20 cellular contexts compared by ENCODE assay signal in the genomic region with DNA sequence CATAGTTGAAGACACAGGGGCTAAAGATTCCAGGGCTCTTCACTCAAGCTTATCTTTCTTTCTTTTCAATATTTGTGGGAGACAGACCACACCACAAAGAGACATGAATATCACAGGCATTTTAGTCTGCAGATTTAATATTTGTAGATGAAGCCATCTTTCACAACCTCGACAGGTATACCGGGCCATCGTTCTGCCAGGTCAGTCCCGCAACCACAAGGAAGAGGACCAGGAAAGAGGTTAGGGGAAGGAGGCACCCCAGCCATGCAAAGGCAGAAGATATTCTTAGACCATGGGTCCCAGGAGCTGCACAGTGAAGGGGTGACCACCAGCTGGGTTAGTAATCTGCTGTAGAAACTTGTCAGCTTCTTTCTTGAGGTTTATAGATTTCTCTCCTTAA.
DNase-seq lines count a peak whose midpoint lies in the region; ATAC-seq and TF ChIP-seq lines count a peak whose summit lies in the region.
"Had no signal": no experiment of that assay in that cellular context is flagged by ENCODE, and none has a peak within 500 bp of the region (broad histone marks: within the 10 kb centered on the region; RNA-seq: fewer than 3 reads in every experiment).

No MANE protein-coding gene starts in this region.

- ATAC-seq in DND-41 (ENCODE audit: insufficient read depth, low read depth), result no peak
- no peak for ATAC-seq in HG03045 (IDR thresholded peaks at IDR 0.05; ENCODE audit: unreplicated experiment)
- ATAC-seq: foreskin keratinocyte; Panc1; stimulated activated memory B cell treated with anti-CD40 and anti-IgM and Interleukin-4, amounts not matched to agents 10 μg/mL and 1 μg/mL and 100 μg/mL, for 72 hours had no signal

- H3K27me3 ChIP-seq in DND-41 (ENCODE audit: insufficient read depth, low read length, poor library complexity) (no peaks in the 10 kb centered on the region), neutrophil (no peaks in the 10 kb centered on the region)
- H3K27me3 ChIP-seq: foreskin keratinocyte, tibial nerve had no signal

- H3K4me1 ChIP-seq in DND-41 (ENCODE audit: insufficient read depth, low read length) (peaks cover 46% of the 10 kb centered on the region), neutrophil (ENCODE audit: control insufficient read depth in 1 of 2, insufficient read depth in 1 of 2, low read depth in 1 of 2, low read length in 1 of 2) (peaks cover 56 to 58% of the 10 kb centered on the region in 2 experiments)
- H3K4me1 ChIP-seq: Caco-2 had no signal

- H4K20me1 ChIP-seq in DND-41 (ENCODE audit: insufficient read depth, low read length), result no peaks in the 10 kb centered on the region

- peaks cover 48% of the 10 kb centered on the region for H3K4me1 Mint-ChIP-seq in activated naive CD4-positive, alpha-beta T cell treated with anti-CD3 and anti-CD28 coated beads for 36 hours (ENCODE audit: low read depth)
- peaks cover 58% of the 10 kb centered on the region for H3K4me1 Mint-ChIP-seq in activated T-helper 2 cell treated with anti-CD3 and anti-CD28 coated beads, Interferon-gamma antibody, Interleukin-2, Interleukin-4, amounts not matched to agents 10 μg/mL and 5 μg/mL and 100 μg/mL, durations not matched to agents 14 hours and 24 hours and 36 hours (ENCODE audit: low read depth)
- H3K4me1 Mint-ChIP-seq: stimulated activated memory B cell treated with anti-CD40 and anti-IgM and Interleukin-4, amounts not matched to agents 10 μg/mL and 1 μg/mL and 100 μg/mL, for 72 hours had no signal

- H3K27ac ChIP-seq in DND-41 (ENCODE audit: low read length) (peak overlapping the region; percentile 77), neutrophil (peak overlapping the region; percentile 82)
- H3K27ac ChIP-seq: coronary artery, foreskin keratinocyte had no signal

- no peaks in the 10 kb centered on the region for H3K27me3 Mint-ChIP-seq in activated naive CD4-positive, alpha-beta T cell treated with anti-CD3 and anti-CD28 coated beads for 36 hours (ENCODE audit: low read depth)
- no peaks in the 10 kb centered on the region for H3K27me3 Mint-ChIP-seq in activated T-helper 2 cell treated with anti-CD3 and anti-CD28 coated beads, Interferon-gamma antibody, Interleukin-2, Interleukin-4, amounts not matched to agents 10 μg/mL and 5 μg/mL and 100 μg/mL, durations not matched to agents 14 hours and 24 hours and 36 hours (ENCODE audit: low read depth)
- H3K27me3 Mint-ChIP-seq: activated naive CD4-positive, alpha-beta T cell treated with anti-CD3 and anti-CD28 coated beads, Interleukin-2, amount 50 U/mL, for 24 hours had no signal

- peak overlapping the region; percentile 96 for H3K27ac Mint-ChIP-seq in activated naive CD4-positive, alpha-beta T cell treated with anti-CD3 and anti-CD28 coated beads for 36 hours
- peak overlapping the region; percentile 97 for H3K27ac Mint-ChIP-seq in activated T-helper 2 cell treated with anti-CD3 and anti-CD28 coated beads, Interferon-gamma antibody, Interleukin-2, Interleukin-4, amounts not matched to agents 10 μg/mL and 5 μg/mL and 100 μg/mL, durations not matched to agents 14 hours and 24 hours and 36 hours
- H3K27ac Mint-ChIP-seq: brain; stimulated activated memory B cell treated with anti-CD40 and anti-IgM and Interleukin-4, amounts not matched to agents 10 μg/mL and 1 μg/mL and 100 μg/mL, for 72 hours had no signal

- TF ChIP-seq CTCF in DND-41 (IDR thresholded peaks at IDR 0.05; ENCODE audit: borderline replicate concordance, extremely low read depth, low read length, poor library complexity, severe bottlenecking), result no peak
- no peak for TF ChIP-seq CTCF in neutrophil (IDR thresholded peaks at IDR 0.05)

- H3K4me3 ChIP-seq in DND-41 (ENCODE audit: low read depth in 1 of 2, low read length in 2 of 2), result no peak overlapping the region
- H3K4me3 ChIP-seq in neutrophil (ENCODE audit: low read depth in 1 of 2, low read length in 1 of 2), result peak overlapping the region in 1 of 2 experiments; percentile 20
- H3K4me3 ChIP-seq: coronary artery, tibial nerve had no signal

- H2AFZ ChIP-seq in DND-41 (ENCODE audit: low read depth, low read length), result no peak overlapping the region

- H3K9ac ChIP-seq in DND-41 (ENCODE audit: low read depth, low read length), result peak overlapping the region; percentile 24; the same call in 1 of the 2 replicates

- H3K36me3 ChIP-seq in DND-41 (ENCODE audit: insufficient read depth, low read length) (peaks cover 34% of the 10 kb centered on the region), neutrophil (no peaks in the 10 kb centered on the region)
- H3K36me3 ChIP-seq: tibial nerve had no signal

- H3K4me3 Mint-ChIP-seq in activated naive CD4-positive, alpha-beta T cell treated with anti-CD3 and anti-CD28 coated beads for 36 hours, result no peak overlapping the region
- H3K4me3 Mint-ChIP-seq in activated T-helper 2 cell treated with anti-CD3 and anti-CD28 coated beads, Interferon-gamma antibody, Interleukin-2, Interleukin-4, amounts not matched to agents 10 μg/mL and 5 μg/mL and 100 μg/mL, durations not matched to agents 14 hours and 24 hours and 36 hours (ENCODE audit: low read depth), result no peak overlapping the region
- H3K4me3 Mint-ChIP-seq: brain; stimulated activated memory B cell treated with anti-CD40 and anti-IgM and Interleukin-4, amounts not matched to agents 10 μg/mL and 1 μg/mL and 100 μg/mL, for 72 hours had no signal

- peaks cover 45% of the 10 kb centered on the region for H3K79me2 ChIP-seq in DND-41 (ENCODE audit: insufficient read depth, low read length)

- peaks cover 3% of the 10 kb centered on the region for H3K9me3 Mint-ChIP-seq in activated naive CD4-positive, alpha-beta T cell treated with anti-CD3 and anti-CD28 coated beads for 36 hours
- H3K9me3 Mint-ChIP-seq in activated T-helper 2 cell treated with anti-CD3 and anti-CD28 coated beads, Interferon-gamma antibody, Interleukin-2, Interleukin-4, amounts not matched to agents 10 μg/mL and 5 μg/mL and 100 μg/mL, durations not matched to agents 14 hours and 24 hours and 36 hours, result peaks cover under 1% of the 10 kb centered on the region
- H3K9me3 Mint-ChIP-seq: activated naive CD4-positive, alpha-beta T cell treated with anti-CD3 and anti-CD28 coated beads, Interleukin-2, amount 50 U/mL, for 24 hours; brain; stimulated activated memory B cell treated with anti-CD40 and anti-IgM and Interleukin-4, amounts not matched to agents 10 μg/mL and 1 μg/mL and 100 μg/mL, for 72 hours had no signal

- no peak overlapping the region for H3K4me2 ChIP-seq in DND-41 (ENCODE audit: insufficient read depth, low read length)

- DNase-seq in activated naive CD4-positive, alpha-beta T cell treated with anti-CD3 and anti-CD28 coated beads for 36 hours, result no peak
- no peak for DNase-seq in activated naive CD4-positive, alpha-beta T cell treated with Interleukin-2 at 50 U/mL for 16 hours
- no peak for DNase-seq in DND-41
- DNase-seq in activated T-helper 2 cell treated with anti-CD3 and anti-CD28 coated beads, Interferon-gamma antibody, Interleukin-2, Interleukin-4, amounts not matched to agents 10 μg/mL and 5 μg/mL and 100 μg/mL, durations not matched to agents 14 hours and 24 hours and 36 hours (ENCODE audit: low spot score), result no peak
- DNase-seq in SW480 (ENCODE audit: low spot score), result no peak
- DNase-seq in SIG-M5 (lab: John Stamatoyannopoulos, UW), result no peak
- DNase-seq: Caco-2, foreskin keratinocyte, IMR-90, midbrain, NCI-H187, NCI-H345 had no signal

- CTCF ChIA-PET in activated naive CD4-positive, alpha-beta T cell treated with anti-CD3 and anti-CD28 coated beads for 36 hours (lab: Charles Lee), result interaction anchor here (0.7 to 1.2 kb wide), 2 partner anchors 58 to 85 kb away, joined by 3 read pairs; no protein-coding TSS in a partner anchor

- H3K36me3 Mint-ChIP-seq in activated naive CD4-positive, alpha-beta T cell treated with anti-CD3 and anti-CD28 coated beads for 36 hours (ENCODE audit: low read depth), result peaks cover 67% of the 10 kb centered on the region
- H3K36me3 Mint-ChIP-seq in activated T-helper 2 cell treated with anti-CD3 and anti-CD28 coated beads, Interferon-gamma antibody, Interleukin-2, Interleukin-4, amounts not matched to agents 10 μg/mL and 5 μg/mL and 100 μg/mL, durations not matched to agents 14 hours and 24 hours and 36 hours (ENCODE audit: low read depth), result peaks cover 62% of the 10 kb centered on the region
- H3K36me3 Mint-ChIP-seq: activated naive CD4-positive, alpha-beta T cell treated with anti-CD3 and anti-CD28 coated beads, Interleukin-2, amount 50 U/mL, for 24 hours; brain; stimulated activated memory B cell treated with anti-CD40 and anti-IgM and Interleukin-4, amounts not matched to agents 10 μg/mL and 1 μg/mL and 100 μg/mL, for 72 hours had no signal

- intact Hi-C loops in activated naive CD4-positive, alpha-beta T cell treated with anti-CD3 and anti-CD28 coated beads for 36 hours (cut with micrococcal nuclease), result loop anchor here (1.0 to 10.0 kb wide), 5 partner anchors 19 to 757 kb away; a partner anchor contains a TSS
- intact Hi-C loops in activated T-helper 2 cell treated with anti-CD3 and anti-CD28 coated beads, Interferon-gamma antibody, Interleukin-2, Interleukin-4, amounts not matched to agents 10 μg/mL and 5 μg/mL and 100 μg/mL, durations not matched to agents 14 hours and 24 hours and 36 hours (cut with micrococcal nuclease), result loop anchor here (1.0 to 10.0 kb wide), 5 partner anchors 15 to 977 kb away; no protein-coding TSS in a partner anchor

- H3K9me3 ChIP-seq in DND-41 (ENCODE audit: insufficient read depth, low read length, severe bottlenecking), result no peaks in the 10 kb centered on the region
- no peaks in the 10 kb centered on the region for H3K9me3 ChIP-seq in neutrophil
- H3K9me3 ChIP-seq: Caco-2 had no signal
